19 cellular contexts compared by ENCODE assay signal in the genomic region with DNA sequence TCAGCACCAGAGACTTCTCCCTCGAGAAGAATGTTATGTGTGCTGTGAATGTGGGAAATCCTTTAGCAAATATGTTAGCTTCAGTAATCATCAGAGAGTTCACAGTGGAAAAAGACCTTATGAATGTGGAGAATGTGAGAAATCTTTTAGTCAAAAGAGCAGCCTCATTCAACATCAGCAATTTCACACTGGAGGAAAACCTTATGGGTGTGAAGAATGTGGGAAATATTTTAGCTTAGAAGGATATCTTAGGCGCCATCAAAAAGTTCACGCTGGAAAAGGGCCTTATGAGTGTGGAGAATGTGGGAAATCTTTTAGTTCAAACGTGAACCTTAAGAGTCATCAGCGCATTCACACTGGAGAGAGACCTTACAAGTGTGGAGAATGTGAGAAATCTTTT.
"Had no signal": no experiment of that assay in that cellular context is flagged by ENCODE, and none has a peak within 500 bp of the region (broad histone marks: within the 10 kb centered on the region; RNA-seq: fewer than 3 reads in every experiment).

No MANE protein-coding gene starts in this region.

- H3K27ac ChIP-seq: colonic mucosa, gastrocnemius medialis, sigmoid colon, thoracic aorta had no signal

- FAIRE-seq: endometrium had no signal

- H3K4me1 ChIP-seq: colonic mucosa, gastrocnemius medialis, sigmoid colon had no signal

- H3K27ac Mint-ChIP-seq: activated B cell treated with CpG ODN at 0.5 μM for 24 hours; activated CD8-positive, alpha-beta T cell treated with anti-CD3 and anti-CD28 coated beads, Interleukin-2, amount 10 ng/mL, durations not matched to agents 7 days and 5 days; activated naive CD4-positive, alpha-beta T cell treated with anti-CD3 and anti-CD28 coated beads, Interleukin-2, amount 50 U/mL, for 24 hours; natural killer cell treated with Interleukin-12 subunit alpha and Interleukin-12 subunit beta and Interleukin-15 and Interleukin-18, amount 100 ng/mL, for 72 hours; stimulated activated naive B cell treated with anti-CD40 and anti-IgM and Interleukin-4, amounts not matched to agents 10 μg/mL and 1 μg/mL and 100 μg/mL, for 72 hours had no signal

- H3K9me3 Mint-ChIP-seq: activated B cell treated with CpG ODN at 0.5 μM for 24 hours; activated naive CD4-positive, alpha-beta T cell treated with anti-CD3 and anti-CD28 coated beads, Interleukin-2, amount 50 U/mL, for 24 hours; immature natural killer cell; natural killer cell treated with Interleukin-12 subunit alpha and Interleukin-12 subunit beta and Interleukin-15 and Interleukin-18, amount 100 ng/mL, for 72 hours; stimulated activated naive B cell treated with anti-CD40 and anti-IgM and Interleukin-4, amounts not matched to agents 10 μg/mL and 1 μg/mL and 100 μg/mL, for 72 hours had no signal

- H3K27me3 Mint-ChIP-seq: activated B cell treated with CpG ODN at 0.5 μM for 24 hours; activated naive CD4-positive, alpha-beta T cell treated with anti-CD3 and anti-CD28 coated beads, Interleukin-2, amount 50 U/mL, for 24 hours; natural killer cell treated with Interleukin-12 subunit alpha and Interleukin-12 subunit beta and Interleukin-15 and Interleukin-18, amount 100 ng/mL, for 72 hours; stimulated activated naive B cell treated with anti-CD40 and anti-IgM and Interleukin-4, amounts not matched to agents 10 μg/mL and 1 μg/mL and 100 μg/mL, for 72 hours had no signal

- H3K4me3 ChIP-seq: colonic mucosa, gastrocnemius medialis, sigmoid colon, thoracic aorta had no signal

- H3K36me3 ChIP-seq: colonic mucosa had no signal

- ATAC-seq: activated CD8-positive, alpha-beta T cell treated with anti-CD3 and anti-CD28 coated beads, Interleukin-2, amount 10 ng/mL, durations not matched to agents 7 days and 5 days; gastrocnemius medialis; left ventricle myocardium superior; natural killer cell treated with Interleukin-12 subunit alpha and Interleukin-12 subunit beta and Interleukin-15 and Interleukin-18, amount 100 ng/mL, for 72 hours; stimulated activated naive B cell treated with anti-CD40 and anti-IgM and Interleukin-4, amounts not matched to agents 10 μg/mL and 1 μg/mL and 100 μg/mL, for 72 hours had no signal

- H3K4me3 Mint-ChIP-seq: activated B cell treated with CpG ODN at 0.5 μM for 24 hours; activated CD8-positive, alpha-beta T cell treated with anti-CD3 and anti-CD28 coated beads, Interleukin-2, amount 10 ng/mL, durations not matched to agents 7 days and 5 days; activated naive CD4-positive, alpha-beta T cell treated with anti-CD3 and anti-CD28 coated beads, Interleukin-2, amount 50 U/mL, for 24 hours; immature natural killer cell; natural killer cell treated with Interleukin-12 subunit alpha and Interleukin-12 subunit beta and Interleukin-15 and Interleukin-18, amount 100 ng/mL, for 72 hours; stimulated activated naive B cell treated with anti-CD40 and anti-IgM and Interleukin-4, amounts not matched to agents 10 μg/mL and 1 μg/mL and 100 μg/mL, for 72 hours had no signal

- H3K9me3 ChIP-seq: colonic mucosa, gastrocnemius medialis, sigmoid colon, thoracic aorta had no signal

- DNase-seq: activated B cell treated with CpG ODN at 0.5 μM for 24 hours; activated CD4-positive, alpha-beta T cell treated with anti-CD3 and anti-CD28 coated beads for 48 hours; activated CD8-positive, alpha-beta T cell treated with anti-CD3 and anti-CD28 coated beads, Interleukin-2, amount 10 ng/mL, durations not matched to agents 7 days and 5 days; activated effector memory CD4-positive, alpha-beta T cell treated with Interleukin-2 at 50 U/mL for 16 hours; activated T-cell treated with anti-CD3 and anti-CD28 coated beads, Interleukin-2, amount 50 U/mL, for 48 hours; colonic mucosa; erythroblast; gastrocnemius medialis; immature natural killer cell; left ventricle myocardium superior; nucleus accumbens; sigmoid colon; stimulated activated naive B cell treated with anti-CD40 and anti-IgM and Interleukin-4, amounts not matched to agents 10 μg/mL and 1 μg/mL and 100 μg/mL, for 72 hours; T-helper 1 cell; T-helper 9 cell had no signal

- H3K27me3 ChIP-seq: colonic mucosa, gastrocnemius medialis, sigmoid colon had no signal
